ENCODE assay signal across 21 cellular contexts in genomic region chr3:89061257-89061656, GRCh38. TPM values are rescaled to one million over a fixed set of nuclear protein-coding genes. Genes with fewer than 3 reads are reported as not detected.
A peak's percentile ranks its signal among the peaks of the same experiment; 100 is the strongest.
DNase-seq lines count a peak whose midpoint lies in the region; ATAC-seq, FAIRE-seq and TF ChIP-seq lines count a peak whose summit lies in the region.
"Had no signal": no experiment of that assay in that cellular context is flagged by ENCODE, and none has a peak within 500 bp of the region (broad histone marks: within the 10 kb centered on the region; RNA-seq: fewer than 3 reads in every experiment).

No MANE protein-coding gene starts in this region.

- no peak overlapping the region for H2BK12ac ChIP-seq in H1 (ENCODE audit: low read depth, low read length)

- no peaks in the 10 kb centered on the region for H3K79me2 ChIP-seq in H1 (ENCODE audit: control insufficient read depth in 1 of 2, insufficient read depth in 2 of 2, low read length in 2 of 2)

- H4K8ac ChIP-seq in IMR-90 (ENCODE audit: low read depth in 2 of 2, low read length in 2 of 2) (no peak overlapping the region), H1 (ENCODE audit: extremely low read depth, insufficient read depth, low read length) (no peak overlapping the region)

- no peak for FAIRE-seq in A549 (lab: Jason Lieb, UNC)
- FAIRE-seq in H1 (lab: Jason Lieb, UNC), result no peak
- FAIRE-seq: A204.1, D721Med, G401.6, GM12891, GM19239 had no signal

- H2AK9ac ChIP-seq in IMR-90 (replicated peaks; ENCODE audit: low read depth, low read length, poor library complexity), result no peak overlapping the region

- H4K91ac ChIP-seq in IMR-90 (ENCODE audit: insufficient read depth, low read depth, low read length), result no peak overlapping the region
- H4K91ac ChIP-seq in H1 (replicated peaks; ENCODE audit: insufficient read length, low read length), result no peak overlapping the region

- no peak for TF ChIP-seq POLR2A in A549 (IDR thresholded peaks at IDR 0.05; ENCODE audit: low read length)
- TF ChIP-seq POLR2A in IMR-90 (IDR thresholded peaks at IDR 0.05; ENCODE audit: low read depth, low read length), result no peak
- TF ChIP-seq POLR2A in H1 (IDR thresholded peaks at IDR 0.05; ENCODE audit: control extremely low read depth in 1 of 2, low read depth in 2 of 2, low read length in 2 of 2), result no peak

- CTCF ChIA-PET in A549 (lab: Yijun Ruan, JAX), result no interaction called here
- CTCF ChIA-PET in IMR-90 (lab: Yijun Ruan, JAX), result no interaction called here
- CTCF ChIA-PET in H1 (lab: Charles Lee; ENCODE audit: partially characterized antibody), result no interaction called here

- H3K4ac ChIP-seq in IMR-90 (ENCODE audit: low read depth, low read length), result no peak overlapping the region
- no peak overlapping the region for H3K4ac ChIP-seq in H1 (replicated peaks; ENCODE audit: insufficient read length, low read depth, low read length)

- no peak overlapping the region for H3K4me2 ChIP-seq in A549
- H3K4me2 ChIP-seq in IMR-90 (ENCODE audit: low read depth, low read length), result no peak overlapping the region
- no peak overlapping the region for H3K4me2 ChIP-seq in H1 (ENCODE audit: insufficient read depth in 1 of 2, low read depth in 2 of 2, low read length in 2 of 2)
- H3K4me2 ChIP-seq: BLaER1 treated with 17β-estradiol and CSF1 and Interleukin-3, amounts not matched to agents 10 nM and 100 nM had no signal

- intact Hi-C loops in IMR-90 (cut with micrococcal nuclease), result no loop called here

- H4K5ac ChIP-seq in IMR-90 (ENCODE audit: low read depth, low read length) (no peak overlapping the region), H1 (ENCODE audit: insufficient read length, low read depth, low read length) (no peak overlapping the region)

- H2BK5ac ChIP-seq in IMR-90 (ENCODE audit: low read depth, low read length, poor library complexity, severe bottlenecking) (no peak overlapping the region), H1 (ENCODE audit: low read depth, low read length) (no peak overlapping the region)

- H3K23ac ChIP-seq in IMR-90 (ENCODE audit: low read depth, low read length) (no peak overlapping the region), H1 (ENCODE audit: insufficient read length) (no peak overlapping the region)

- no peak for ATAC-seq in A549
- no peak for ATAC-seq in IMR-90 (ENCODE audit: low read depth)
- no peak for ATAC-seq in GM21423 (IDR thresholded peaks at IDR 0.05; ENCODE audit: unreplicated experiment)
- ATAC-seq: CD8-positive, alpha-beta T cell had no signal

- H3K4me3 ChIP-seq in A549 (no peak overlapping the region), IMR-90 (ENCODE audit: insufficient read depth, low read depth, low read length) (no peak overlapping the region), H1 (ENCODE audit: extremely low read depth in 1 of 4, insufficient read depth in 2 of 4, low read depth in 3 of 4, low read length in 4 of 4) (no peak overlapping the region)
- H3K4me3 ChIP-seq: BLaER1 treated with 17β-estradiol and CSF1 and Interleukin-3, amounts not matched to agents 10 nM and 100 nM had no signal

- TF ChIP-seq CTCF in A549 (IDR thresholded peaks at IDR 0.05) (no peak), IMR-90 (conservative IDR thresholded peaks at IDR 0.05; ENCODE audit: low read depth, low read length) (no peak), H1 (IDR thresholded peaks at IDR 0.05; ENCODE audit: control extremely low read depth in 1 of 3, insufficient read depth in 1 of 3, low read depth in 1 of 3, low read length in 3 of 3) (no peak)

- no peak overlapping the region for H2BK120ac ChIP-seq in IMR-90 (ENCODE audit: low read depth, low read length)
- no peak overlapping the region for H2BK120ac ChIP-seq in H1 (replicated peaks; ENCODE audit: low read depth, low read length)

- H3K14ac ChIP-seq in IMR-90 (replicated peaks; ENCODE audit: low read depth, low read length), result no peak overlapping the region
- H3K14ac ChIP-seq in H1 (ENCODE audit: insufficient read length), result no peak overlapping the region

- no TSS peak for BruUV-seq in IMR-90 (replicated peaks; lab: Mats Ljungman, UMichigan)

- H3K9me1 ChIP-seq in IMR-90 (ENCODE audit: insufficient read depth, low read length), result no peaks in the 10 kb centered on the region

- H3K56ac ChIP-seq in IMR-90 (ENCODE audit: extremely low read depth, insufficient read depth, low read length) (no peak overlapping the region), H1 (replicated peaks; ENCODE audit: insufficient read length, low read depth, low read length) (peak overlapping the region; percentile 26)

- in situ Hi-C loops in IMR-90 (cut with MboI; ENCODE audit: low sequenced_read_pairs), result no loop called here

- H2BK20ac ChIP-seq in IMR-90 (ENCODE audit: low read depth, low read length) (no peak overlapping the region), H1 (ENCODE audit: low read length) (no peak overlapping the region)

- DNase-seq in A549 (ENCODE audit: low read depth in 1 of 2, low spot score in 1 of 2) (no peak), IMR-90 (no peak), H1 (ENCODE audit: low read depth in 1 of 2, low spot score in 2 of 2) (no peak)
- DNase-seq in activated CD4-positive, alpha-beta T cell treated with anti-CD3 and anti-CD28 coated beads, Interleukin-2, amount 50 U/mL, for 1 hour, result no peak
- DNase-seq: 8988T; AML-193; Caco-2; Calu3; CD4-positive, alpha-beta T cell; CD8-positive, alpha-beta T cell; DMS79 treated with DMSO at 0.1 percent for 48 hours; GF-D8 had no signal

- POLR2A ChIA-PET in A549 (lab: Yijun Ruan, JAX) (no interaction called here), IMR-90 (lab: Charles Lee; ENCODE audit: unreplicated experiment) (no interaction called here), H1 (lab: Charles Lee; ENCODE audit: partially characterized antibody) (no interaction called here)

- H3K9ac ChIP-seq in IMR-90 (ENCODE audit: low read depth, low read length), result no peak overlapping the region
- H3K9ac ChIP-seq in H1 (replicated peaks in 1 of 4; ENCODE audit: extremely low read depth in 1 of 4, low read depth in 3 of 4, low read length in 3 of 4), result no peak overlapping the region
- H3K9ac ChIP-seq: BLaER1 treated with 17β-estradiol and CSF1 and Interleukin-3, amounts not matched to agents 10 nM and 100 nM had no signal

- no peaks in the 10 kb centered on the region for H3K4me1 ChIP-seq in A549
- H3K4me1 ChIP-seq in IMR-90 (ENCODE audit: control insufficient read depth, insufficient read depth, low read length), result no peaks in the 10 kb centered on the region
- no peaks in the 10 kb centered on the region for H3K4me1 ChIP-seq in H1 (replicated peaks in 1 of 4; ENCODE audit: control insufficient read depth in 3 of 4, insufficient read depth in 4 of 4, low read length in 3 of 4)
- H3K4me1 ChIP-seq: BLaER1 treated with 17β-estradiol and CSF1 and Interleukin-3, amounts not matched to agents 10 nM and 100 nM; Caco-2 had no signal

- no peaks in the 10 kb centered on the region for H3K23me2 ChIP-seq in H1 (ENCODE audit: low read depth, low read length)

- TF ChIP-seq RAD21 in A549 (conservative IDR thresholded peaks at IDR 0.05 in 1 of 2, IDR thresholded peaks at IDR 0.05 in 1 of 2), result no peak
- no peak for TF ChIP-seq RAD21 in IMR-90 (IDR thresholded peaks at IDR 0.05; ENCODE audit: low read length)
- no peak for TF ChIP-seq RAD21 in H1 (IDR thresholded peaks at IDR 0.05 in 1 of 2, conservative IDR thresholded peaks at IDR 0.05 in 1 of 2; ENCODE audit: low read depth in 2 of 2, low read length in 2 of 2)

- H3K9me3 ChIP-seq in A549 (no peaks in the 10 kb centered on the region), IMR-90 (ENCODE audit: control insufficient read depth, insufficient read depth, low read length) (no peaks in the 10 kb centered on the region), H1 (ENCODE audit: insufficient read depth in 2 of 2, low read depth in 1 of 2, low read length in 1 of 2) (no peaks in the 10 kb centered on the region)
- H3K9me3 ChIP-seq: BLaER1 treated with 17β-estradiol and CSF1 and Interleukin-3, amounts not matched to agents 10 nM and 100 nM; Caco-2 had no signal

- TF ChIP-seq EP300 in A549 (IDR thresholded peaks at IDR 0.05), result no peak
- no peak for TF ChIP-seq EP300 in H1 (IDR thresholded peaks at IDR 0.05; ENCODE audit: borderline replicate concordance in 1 of 2, low read depth in 2 of 2, low read length in 2 of 2)

- H2BK15ac ChIP-seq in IMR-90 (ENCODE audit: low read depth, low read length) (no peak overlapping the region), H1 (ENCODE audit: low read length) (no peak overlapping the region)

- 29% methylated on average over 2 of the region's 2 CpGs for WGBS in A549 (ENCODE audit: missing lambda C conversion rate)
- no CpG with 5 or more reads among the region's 2 CpGs for WGBS in IMR-90 (ENCODE audit: extremely low coverage in 2 of 2, insufficient read length in 1 of 2), 2 experiments
- WGBS in H1 (ENCODE audit: extremely low coverage in 1 of 2, insufficient coverage in 1 of 2, insufficient read length in 1 of 2, insufficient replicate concordance in 2 of 2, low coverage in 1 of 2, low lambda C conversion rate in 2 of 2, missing lambda C conversion rate in 1 of 2), 2 experiments, result 95% methylated on average over 2 of the region's 2 CpGs; no CpG with 5 or more reads in 1 of the 2 experiments

- H2AK5ac ChIP-seq in IMR-90 (ENCODE audit: low read depth, low read length), result no peak overlapping the region
- no peak overlapping the region for H2AK5ac ChIP-seq in H1 (ENCODE audit: low read depth, low read length)

- H3K27me3 ChIP-seq in IMR-90 (ENCODE audit: control insufficient read depth, insufficient read depth, low read length) (no peaks in the 10 kb centered on the region), H1 (replicated peaks in 1 of 4; ENCODE audit: control insufficient read depth in 3 of 4, extremely low read depth in 1 of 4, insufficient read depth in 3 of 4, low read length in 3 of 4) (no peaks in the 10 kb centered on the region)
- H3K27me3 ChIP-seq: BLaER1 treated with 17β-estradiol and CSF1 and Interleukin-3, amounts not matched to agents 10 nM and 100 nM had no signal

- H3K79me1 ChIP-seq in IMR-90 (ENCODE audit: low read depth in 1 of 2, low read length in 2 of 2) (no peaks in the 10 kb centered on the region), H1 (ENCODE audit: low read depth, low read length) (no peaks in the 10 kb centered on the region)

- H4K20me1 ChIP-seq in IMR-90 (ENCODE audit: insufficient read depth, low read length) (no peaks in the 10 kb centered on the region), H1 (replicated peaks in 1 of 2; ENCODE audit: control insufficient read depth in 1 of 2, insufficient read depth in 2 of 2, low read length in 2 of 2) (no peaks in the 10 kb centered on the region)
- H4K20me1 ChIP-seq: BLaER1 treated with 17β-estradiol and CSF1 and Interleukin-3, amounts not matched to agents 10 nM and 100 nM had no signal

- H2AFZ ChIP-seq in IMR-90 (replicated peaks; ENCODE audit: low read length, poor library complexity), result no peak overlapping the region
- no peak overlapping the region for H2AFZ ChIP-seq in H1 (ENCODE audit: low read length)

- H3K18ac ChIP-seq in IMR-90 (ENCODE audit: low read depth, low read length) (no peak overlapping the region), H1 (ENCODE audit: extremely low read depth, low read length) (no peak overlapping the region)

- dilution Hi-C loops in IMR-90 (cut with HindIII; ENCODE audit: low sequenced_read_pairs, unreplicated experiment), result no loop called here

- H3K36me3 ChIP-seq in IMR-90 (ENCODE audit: control insufficient read depth, insufficient read depth, low read length), result no peaks in the 10 kb centered on the region
- H3K36me3 ChIP-seq in H1 (ENCODE audit: control insufficient read depth in 2 of 4, insufficient read depth in 4 of 4, low read length in 3 of 4), result no peaks in the 10 kb centered on the region
- H3K36me3 ChIP-seq: BLaER1 treated with 17β-estradiol and CSF1 and Interleukin-3, amounts not matched to agents 10 nM and 100 nM had no signal

- H3K27ac ChIP-seq in A549, result no peak overlapping the region
- no peak overlapping the region for H3K27ac ChIP-seq in IMR-90 (ENCODE audit: insufficient read depth, low read length)
- H3K27ac ChIP-seq in H1 (ENCODE audit: low read depth, low read length), result no peak overlapping the region
- H3K27ac ChIP-seq: BLaER1 treated with 17β-estradiol and CSF1 and Interleukin-3, amounts not matched to agents 10 nM and 100 nM; C4-2B had no signal

RNA-seq across cellular contexts. Expression of gene EPHA3, which starts 46.2 kb away (rescaled TPM):
- polyA plus RNA-seq in A549 (2011; rRNA removed) (not detected in 2 replicates), A549 (2017; fragmentation: RNase III; extraction: RNeasy Plus Mini Kit Qiagen cat#74134 plus additional on column Dnase treatment) (not detected in 3 replicates), IMR-90 (2012; rRNA removed) (0.04 and 0.10 TPM in 2 replicates), H1 (2011; rRNA removed) (0.08 and 0.09 TPM in 2 replicates)
- polyA plus RNA-seq in A549 (2012; cell fraction: cytosol; rRNA removed), result not detected in 2 replicates
- not detected in 2 replicates for polyA plus RNA-seq in A549 (2012; cell fraction: nucleus; rRNA removed)
- not detected in 2 replicates for polyA minus RNA-seq in A549 (2011; rRNA and poly(A)+ RNA removed)
- total RNA-seq in IMR-90 (2012; rRNA removed), result 0.18 and 0.28 TPM in 2 replicates
- under 0.01 and 0.02 TPM in 2 replicates for polyA plus RNA-seq in IMR-90 (2012; cell fraction: cytosol; rRNA removed)
- polyA plus RNA-seq in IMR-90 (2012; cell fraction: nucleus; rRNA removed; ENCODE audit: low replicate concordance), result 0.05 TPM in 1 of 2 replicates, not detected in the other
- 0.22 and 0.33 TPM in 2 replicates for total RNA-seq in H1 (2021; fragmentation: NEBNext Ultra II Directional; extraction: Animal tissue kit (Norgen Biotek cat#: 25700))
- 0.16 TPM for polyA plus RNA-seq in H1 (2011; cell fraction: cytosol; rRNA removed)
- 0.11 TPM for polyA plus RNA-seq in H1 (2011; cell fraction: nucleus; rRNA removed)
- polyA plus RNA-seq in H1 (2012, experiment 1 of 2), result 0.09 to 0.41 TPM (median 0.19 TPM) in 4 replicates
- polyA plus RNA-seq in H1 (2012, experiment 2 of 2), result not detected
- 0.18 TPM for polyA plus RNA-seq in H1 (2013, experiment 1 of 2)
- polyA plus RNA-seq in H1 (2013, experiment 2 of 2), result 0.15 TPM
- polyA minus RNA-seq in H1 (2011; rRNA and poly(A)+ RNA removed), result 0.85 TPM in 2 replicates
- 0.59 TPM for polyA minus RNA-seq in H1 (2011; cell fraction: cytosol; rRNA and poly(A)+ RNA removed)
- polyA minus RNA-seq in H1 (2011; cell fraction: nucleus; rRNA and poly(A)+ RNA removed), result 0.90 TPM
- total RNA-seq: B cell; Caco-2; CD4-positive, alpha-beta T cell; CD8-positive, alpha-beta T cell had no signal

Comparison
In these comparisons a context has a peak if more than half of its experiments do, and no peak if none do; other contexts are left out.
1. Of the 18 proteins assayed by ChIP-seq in both H1 and A549: peak only in H1: none; only in A549: none; in both: MAFK; in neither: 17.